In genomic region chr17:2170023-2170422, GRCh38 we compare ENCODE assay signal across 10 cellular contexts.
A peak's percentile ranks its signal among the peaks of the same experiment; 100 is the strongest.
DNase-seq lines count a peak whose midpoint lies in the region; ATAC-seq and TF ChIP-seq lines count a peak whose summit lies in the region.
"Had no signal": no experiment of that assay in that cellular context is flagged by ENCODE, and none has a peak within 500 bp of the region (broad histone marks: within the 10 kb centered on the region; RNA-seq: fewer than 3 reads in every experiment).

No MANE protein-coding gene starts in this region.

- in situ Hi-C loops in transverse colon (cut with MboI; ENCODE audit: low pct_ligation_motif_present in 1 of 4, low pct_unique_long_range_greater_than_20kb in 1 of 4, low sequenced_read_pairs in 3 of 4) = loop anchor here in 1 of 4 donors (25.0 kb wide), 1 partner anchor 108 kb away; the partner anchor contains the start of gene HIC1

- H3K4me1 ChIP-seq in cardiac muscle cell (ENCODE audit: low read depth) = peaks cover 44% of the 10 kb centered on the region
- peaks cover 5 to 57% (median 39%) of the 10 kb centered on the region in 12 donors for H3K4me1 ChIP-seq in heart left ventricle
- H3K4me1 ChIP-seq in transverse colon = peaks cover 11 to 27% (median 16%) of the 10 kb centered on the region in 4 donors

- H3K27ac ChIP-seq in cardiac muscle cell (peak overlapping the region; percentile 94), heart left ventricle (peak overlapping the region in 4 of 12 donors; percentile 26 to 92 (median 72)), transverse colon (no peak overlapping the region)
- H3K27ac ChIP-seq: esophagus squamous epithelium had no signal

- no peak overlapping the region for H3K4me3 ChIP-seq in cardiac muscle cell
- H3K4me3 ChIP-seq in heart left ventricle = no peak overlapping the region
- no peak overlapping the region for H3K4me3 ChIP-seq in fibroblast of pulmonary artery (replicated peaks; ENCODE audit: low read depth, low read length)
- H3K4me3 ChIP-seq in transverse colon = no peak overlapping the region
- H3K4me3 ChIP-seq: esophagus squamous epithelium had no signal

- H3K27me3 ChIP-seq in cardiac muscle cell (no peaks in the 10 kb centered on the region), heart left ventricle (no peaks in the 10 kb centered on the region), transverse colon (no peaks in the 10 kb centered on the region)
- H3K27me3 ChIP-seq: esophagus squamous epithelium had no signal

- no peak for TF ChIP-seq EP300 in transverse colon (IDR thresholded peaks at IDR 0.05; ENCODE audit: low read depth)

- intact Hi-C loops in heart left ventricle (cut with DNase I) (loop anchor here in 7 of 10 donors (5.0 to 10.0 kb wide), 9 partner anchors 42 to 115 kb away; partner anchors contain the start of gene HIC1 (in 1 of the 7)), transverse colon (cut with DNase I; ENCODE audit: low total_unique reads) (loop anchor here (10.0 kb wide), 2 partner anchors 85 to 115 kb away; partner anchors contain the start of gene HIC1)

- DNase-seq in cardiac muscle cell (ENCODE audit: low read depth in 1 of 2, low spot score in 1 of 2) (no peak), heart left ventricle (no peak), RPMI8226 (peak; percentile 51), fibroblast of pulmonary artery (ENCODE audit: low read depth) (no peak), transverse colon (peak; percentile 39)
- DNase-seq: esophagus squamous epithelium had no signal

- H3K36me3 ChIP-seq in cardiac muscle cell (peaks cover 4% of the 10 kb centered on the region), heart left ventricle (peaks cover 0 to 56% (median 29%) of the 10 kb centered on the region in 9 donors), transverse colon (peaks cover 0 to 17% (median 3%) of the 10 kb centered on the region in 4 donors)

- no peak for TF ChIP-seq POLR2A in heart left ventricle (IDR thresholded peaks at IDR 0.05)
- TF ChIP-seq POLR2A in transverse colon (IDR thresholded peaks at IDR 0.05) = no peak

- peak; percentile 12 for TF ChIP-seq CTCF in cardiac muscle cell (IDR thresholded peaks at IDR 0.05; ENCODE audit: low read depth, low read length)
- TF ChIP-seq CTCF in heart left ventricle (IDR thresholded peaks at IDR 0.05) = peak in 2 of 12 donors; percentile 10 to 13
- peak; percentile 4 for TF ChIP-seq CTCF in fibroblast of pulmonary artery (IDR thresholded peaks at IDR 0.05; ENCODE audit: low read length, missing control alignments)
- TF ChIP-seq CTCF in transverse colon (IDR thresholded peaks at IDR 0.05) = peak in 4 of 5 experiments; percentile 11 to 38 (median 16)

- WGBS in heart left ventricle, 4 donors = 87 to 90% (median 88%) methylated on average over 9 of the region's 9 CpGs
- 79 to 100% methylated on average over 1 to 9 of the region's 9 CpGs for WGBS in transverse colon (ENCODE audit: low coverage in 1 of 2), 2 donors

- H3K9me3 ChIP-seq in cardiac muscle cell (ENCODE audit: low read depth) = no peaks in the 10 kb centered on the region
- no peaks in the 10 kb centered on the region for H3K9me3 ChIP-seq in heart left ventricle
- no peaks in the 10 kb centered on the region for H3K9me3 ChIP-seq in transverse colon
- H3K9me3 ChIP-seq: esophagus squamous epithelium had no signal

- ATAC-seq in heart left ventricle = no peak
- no peak for ATAC-seq in HG02571 (IDR thresholded peaks at IDR 0.05; ENCODE audit: unreplicated experiment)
- ATAC-seq in HG02870 (IDR thresholded peaks at IDR 0.05; ENCODE audit: unreplicated experiment) = no peak
- no peak for ATAC-seq in HG02970 (IDR thresholded peaks at IDR 0.05; ENCODE audit: low FRiP score, unreplicated experiment)
- ATAC-seq: Panc1 had no signal

Comparison
In these comparisons a context has a peak if more than half of its experiments do, and no peak if none do; other contexts are left out.
1. DNase-seq: peak in RPMI8226 (single experiment) and transverse colon (single experiment); none in cardiac muscle cell (0 of 2), heart left ventricle (0 of 5) and fibroblast of pulmonary artery (single experiment).